ENCODE assay signal across 4 cellular contexts in the genomic region with DNA sequence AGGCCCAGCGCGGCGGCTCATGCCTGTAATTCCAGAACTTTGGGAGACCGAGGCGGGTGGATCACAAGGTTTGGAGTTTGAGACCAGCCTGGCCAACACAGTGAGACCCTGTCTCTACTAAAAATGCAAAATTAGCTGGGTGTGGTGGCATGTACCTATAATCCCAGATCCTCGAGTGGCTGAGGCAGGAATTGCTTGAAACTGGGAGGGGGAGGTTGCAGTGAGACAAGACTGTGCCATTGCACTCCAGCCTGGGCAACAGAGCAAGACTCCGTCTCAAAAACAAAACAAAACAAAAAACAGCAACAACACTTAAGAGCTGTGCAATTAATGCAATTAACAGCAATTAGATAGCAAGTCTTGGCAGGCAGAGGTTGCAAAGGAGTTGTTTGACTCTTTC. TPM values are rescaled to one million over a fixed set of nuclear protein-coding genes. Genes with fewer than 3 reads are reported as not detected.
"Had no signal": no experiment of that assay in that cellular context is flagged by ENCODE, and none has a peak within 500 bp of the region (broad histone marks: within the 10 kb centered on the region; RNA-seq: fewer than 3 reads in every experiment).

No MANE protein-coding gene starts in this region.

RNA-seq across cellular contexts. Expression of gene MORN3, which starts 45.6 kb away (rescaled TPM):
- total RNA-seq: colonic mucosa, dermis blood vessel endothelial cell, left ventricle myocardium superior, sigmoid colon had no signal
